ENCODE assay signal across 33 cellular contexts in genomic region chr19:45879055-45879454, GRCh38. TPM values are rescaled to one million over a fixed set of nuclear protein-coding genes. Genes with fewer than 3 reads are reported as not detected.
DNase-seq lines count a peak whose midpoint lies in the region; ATAC-seq and TF ChIP-seq lines count a peak whose summit lies in the region.
"Had no signal": no experiment of that assay in that cellular context is flagged by ENCODE, and none has a peak within 500 bp of the region (broad histone marks: within the 10 kb centered on the region; RNA-seq: fewer than 3 reads in every experiment).

No MANE protein-coding gene starts in this region.

- H3K4me3 ChIP-seq in mesenchymal stem cell (ENCODE audit: insufficient read depth in 1 of 2, low read depth in 1 of 2, low read length in 2 of 2) (no peak overlapping the region), adrenal gland (no peak overlapping the region), upper lobe of right lung (no peak overlapping the region)
- H3K4me3 ChIP-seq: SJSA1, upper lobe of left lung had no signal

- ATAC-seq in upper lobe of right lung: no peak

- H3K14ac ChIP-seq in mesenchymal stem cell (ENCODE audit: low read length in 2 of 2): no peak overlapping the region

- in situ Hi-C loops in KBM-7 (cut with MboI; ENCODE audit: low pct_unique_long_range_greater_than_20kb, low sequenced_read_pairs): no loop called here

- peak overlapping the region; percentile 53 for H3K27ac ChIP-seq in VCaP
- no peak overlapping the region for H3K27ac ChIP-seq in mesenchymal stem cell (ENCODE audit: low read length, poor library complexity, severe bottlenecking)
- H3K27ac ChIP-seq in adrenal gland: no peak overlapping the region
- no peak overlapping the region for H3K27ac ChIP-seq in upper lobe of right lung
- H3K27ac ChIP-seq: SJSA1 had no signal

- H4K91ac ChIP-seq in mesenchymal stem cell (ENCODE audit: low read length): no peak overlapping the region

- no peak overlapping the region for H4K8ac ChIP-seq in mesenchymal stem cell (ENCODE audit: low read length)

- H3K4ac ChIP-seq in mesenchymal stem cell (ENCODE audit: low read depth in 1 of 2, low read length in 2 of 2): no peak overlapping the region

- H3K9me3 ChIP-seq in mesenchymal stem cell (ENCODE audit: control insufficient read depth, low read length): no peaks in the 10 kb centered on the region
- no peaks in the 10 kb centered on the region for H3K9me3 ChIP-seq in adrenal gland (replicated peaks in 1 of 3)
- H3K9me3 ChIP-seq in upper lobe of right lung: no peaks in the 10 kb centered on the region
- H3K9me3 ChIP-seq: SJSA1, upper lobe of left lung had no signal

- H2BK120ac ChIP-seq in mesenchymal stem cell (ENCODE audit: low read depth, low read length): no peak overlapping the region

- no peak overlapping the region for H3K23ac ChIP-seq in mesenchymal stem cell (ENCODE audit: low read length in 2 of 2)

- DNase-seq in D341Med (ENCODE audit: low spot score): peak; percentile 23
- no peak for DNase-seq in mesenchymal stem cell
- peak; percentile 16 for DNase-seq in retina
- DNase-seq in adrenal gland: no peak
- no peak for DNase-seq in KBM-7
- no peak for DNase-seq in T-helper 2 cell
- DNase-seq in upper lobe of right lung: no peak
- DNase-seq: activated CD4-positive, alpha-beta memory T cell treated with anti-CD3 and anti-CD28 coated beads for 36 hours; activated CD4-positive, CD25-positive, alpha-beta regulatory T cell treated with anti-CD3 and anti-CD28 coated beads, Interleukin-2, amount 50 U/mL, for 72 hours; activated CD8-positive, alpha-beta memory T cell treated with anti-CD3 and anti-CD28 coated beads, Interleukin-2, amount 50 U/mL, for 48 hours; activated naive CD4-positive, alpha-beta T cell treated with anti-CD3 and anti-CD28 coated beads, Interleukin-2, amount 50 U/mL, for 16 hours; amniotic stem cell; C1 segment of cervical spinal cord; COR-L47; DMS79 treated with DMSO at 0.1 percent for 48 hours; effector CD4-positive, alpha-beta T cell; GF-D8; HFFc6; hypothalamus; left colon; NCI-H1092 treated with DMSO at 0.1 percent for 48 hours; NCI-H187; NCI-H510A treated with DMSO at 0.1 percent for 48 hours; nucleus accumbens; substantia nigra had no signal

- peaks cover 5% of the 10 kb centered on the region in 2 experiments for H3K36me3 ChIP-seq in mesenchymal stem cell (ENCODE audit: control insufficient read depth in 1 of 2, insufficient read depth in 2 of 2, low read depth in 1 of 2, low read length in 2 of 2)
- peaks cover 0 to 2% of the 10 kb centered on the region in 2 donors for H3K36me3 ChIP-seq in adrenal gland (replicated peaks in 1 of 2)
- no peaks in the 10 kb centered on the region for H3K36me3 ChIP-seq in upper lobe of right lung

- 90% methylated on average over 8 of the region's 8 CpGs for WGBS in mesenchymal stem cell
- WGBS in adrenal gland, 4 donors: 71 to 86% (median 80%) methylated on average over 8 of the region's 8 CpGs

- TF ChIP-seq POLR2A in adrenal gland (IDR thresholded peaks at IDR 0.05): no peak

- TF ChIP-seq CTCF in VCaP (conservative IDR thresholded peaks at IDR 0.05): no peak
- TF ChIP-seq CTCF in adrenal gland (IDR thresholded peaks at IDR 0.05): no peak
- no peak for TF ChIP-seq CTCF in upper lobe of right lung (IDR thresholded peaks at IDR 0.05)

- H2BK5ac ChIP-seq in mesenchymal stem cell (ENCODE audit: low read depth, low read length, poor library complexity, severe bottlenecking): no peak overlapping the region

- H2AK5ac ChIP-seq in mesenchymal stem cell (ENCODE audit: low read length, severe bottlenecking): peak overlapping the region; percentile 37

- peaks cover 0 to 42% of the 10 kb centered on the region in 2 experiments for H3K27me3 ChIP-seq in mesenchymal stem cell (ENCODE audit: control insufficient read depth in 1 of 2, insufficient read depth in 1 of 2, low read length in 2 of 2)
- no peaks in the 10 kb centered on the region for H3K27me3 ChIP-seq in adrenal gland
- no peaks in the 10 kb centered on the region for H3K27me3 ChIP-seq in upper lobe of right lung
- H3K27me3 ChIP-seq: SJSA1 had no signal

- no peak overlapping the region for H3K9ac ChIP-seq in mesenchymal stem cell (ENCODE audit: low read length)

- intact Hi-C loops in adrenal gland (cut with DNase I): no loop called here
- intact Hi-C loops in upper lobe of right lung (cut with DNase I): no loop called here

- peaks cover 44% of the 10 kb centered on the region for H3K4me1 ChIP-seq in mesenchymal stem cell (ENCODE audit: control insufficient read depth, insufficient read depth, low read depth, low read length)
- peaks cover 4 to 18% of the 10 kb centered on the region in 2 donors for H3K4me1 ChIP-seq in adrenal gland (replicated peaks in 1 of 2)
- peaks cover 25% of the 10 kb centered on the region for H3K4me1 ChIP-seq in upper lobe of right lung

- H2AFZ ChIP-seq in mesenchymal stem cell (ENCODE audit: low read depth, low read length): no peak overlapping the region

- no peak overlapping the region for H3K4me2 ChIP-seq in mesenchymal stem cell (ENCODE audit: low read length, poor library complexity, severe bottlenecking)

- peak overlapping the region; percentile 33 for H2BK15ac ChIP-seq in mesenchymal stem cell (ENCODE audit: low read depth, poor library complexity, severe bottlenecking)

- H2BK12ac ChIP-seq in mesenchymal stem cell (ENCODE audit: low read length in 2 of 2): no peak overlapping the region

- H3K18ac ChIP-seq in mesenchymal stem cell (ENCODE audit: low read depth in 1 of 2, low read length in 2 of 2): no peak overlapping the region

- H3K79me1 ChIP-seq in mesenchymal stem cell (replicated peaks; ENCODE audit: low read length, poor library complexity, severe bottlenecking): peaks cover 8% of the 10 kb centered on the region

RNA-seq across cellular contexts. Expression of gene IRF2BP1, which starts 6.9 kb away (rescaled TPM):
- polyA plus RNA-seq in mesenchymal stem cell (2013, experiment 1 of 2): 8.0 TPM
- 8.2 TPM for polyA plus RNA-seq in mesenchymal stem cell (2013, experiment 2 of 2)
- total RNA-seq in adrenal gland: 10 to 100 TPM; 27.3 to 57.0 (median 39.4) TPM
- polyA plus RNA-seq in adrenal gland: 10 to 100 TPM in 2 of 3 donors, 1 to 10 TPM in 1; 3.8 to 23.0 (median 18.3) TPM
- total RNA-seq in upper lobe of right lung: 25.0 TPM

RNA-seq across cellular contexts. Expression of gene FOXA3, which starts 14.9 kb away (rescaled TPM):
- not detected for polyA plus RNA-seq in mesenchymal stem cell (2013, experiment 1 of 2)
- polyA plus RNA-seq in mesenchymal stem cell (2013, experiment 2 of 2): not detected
- total RNA-seq in adrenal gland: not detected
- under 1 TPM in 1 of 3 donors, not detected in 2; 0.03 TPM for polyA plus RNA-seq in adrenal gland
- total RNA-seq in upper lobe of right lung: 1.6 TPM
- total RNA-seq: HFFc6; RPMI7951; SJSA1; skeletal muscle tissue; T-helper 1 cell treated with Interleukin-12 subunit alpha and Interleukin-12 subunit beta and Interleukin-4 antibody, amounts not matched to agents 30 ng/mL and 1 ng/mL, for 36 hours had no signal

RNA-seq across cellular contexts. Expression of gene SYMPK, which starts 16.1 kb away (rescaled TPM):
- polyA plus RNA-seq in mesenchymal stem cell (2013, experiment 1 of 2): 38.9 TPM
- polyA plus RNA-seq in mesenchymal stem cell (2013, experiment 2 of 2): 39.9 TPM
- total RNA-seq in adrenal gland: 10 to 100 TPM; 32.2 to 64.8 (median 51.2) TPM
- 100 to 1,000 TPM in 2 of 3 donors, 10 to 100 TPM in 1; 44.5 to 313 (median 127) TPM for polyA plus RNA-seq in adrenal gland
- 70.6 TPM for total RNA-seq in upper lobe of right lung

RNA-seq across cellular contexts. Expression of gene MYPOP, which starts 23.4 kb away (rescaled TPM):
- 14.9 TPM for polyA plus RNA-seq in mesenchymal stem cell (2013, experiment 1 of 2)
- 15.3 TPM for polyA plus RNA-seq in mesenchymal stem cell (2013, experiment 2 of 2)
- total RNA-seq in adrenal gland (10 to 100 TPM in 1 of 8 donors, 1 to 10 TPM in 7; 2.1 to 14.3 (median 7.4) TPM), upper lobe of right lung (7.9 TPM)
- polyA plus RNA-seq in adrenal gland: 10 to 100 TPM in 1 of 3 donors, 1 to 10 TPM in 2; 5.4 to 10.1 (median 6.6) TPM

RNA-seq across cellular contexts. Expression of gene NANOS2, which starts 35.5 kb away (rescaled TPM):
- not detected for polyA plus RNA-seq in mesenchymal stem cell (2013, experiment 1 of 2)
- not detected for polyA plus RNA-seq in mesenchymal stem cell (2013, experiment 2 of 2)
- total RNA-seq in adrenal gland: not detected
- not detected for polyA plus RNA-seq in adrenal gland
- not detected for total RNA-seq in upper lobe of right lung
- total RNA-seq: activated CD4-positive, alpha-beta memory T cell treated with anti-CD3 and anti-CD28 coated beads for 36 hours; epithelial cell of proximal tubule; HFFc6; left colon; M059J; RPMI7951; SJSA1; skeletal muscle tissue; T-helper 1 cell treated with Interleukin-12 subunit alpha and Interleukin-12 subunit beta and Interleukin-4 antibody, amounts not matched to agents 30 ng/mL and 1 ng/mL, for 36 hours; upper lobe of left lung had no signal

Comparison
In these comparisons a context has a peak if more than half of its experiments do, and no peak if none do; other contexts are left out.
1. DNase-seq: peak in D341Med (single experiment) and retina (single experiment); none in mesenchymal stem cell (single experiment), adrenal gland (0 of 7), KBM-7 (single experiment), T-helper 2 cell (0 of 5) and upper lobe of right lung (single experiment).